Comparison of ENCODE assay signal across 15 cellular contexts in genomic region chr4:158371158-158371557, GRCh38.
DNase-seq lines count a peak whose midpoint lies in the region; ATAC-seq and TF ChIP-seq lines count a peak whose summit lies in the region.
"Had no signal": no experiment of that assay in that cellular context is flagged by ENCODE, and none has a peak within 500 bp of the region (broad histone marks: within the 10 kb centered on the region; RNA-seq: fewer than 3 reads in every experiment).

No MANE protein-coding gene starts in this region.

- peak overlapping the region; percentile 83 for H3K27ac Mint-ChIP-seq in osteocyte (ENCODE audit: unreplicated experiment)
- H3K27ac Mint-ChIP-seq: activated T-helper 17 cell treated with anti-CD3 and anti-CD28 coated beads, Interleukin-2, amount 50 U/mL, for 72 hours; T-cell had no signal

- CTCF ChIA-PET in Panc1 (lab: Charles Lee) = no interaction called here

- H3K36me3 Mint-ChIP-seq in osteocyte (ENCODE audit: unreplicated experiment) = peaks cover 4% of the 10 kb centered on the region
- H3K36me3 Mint-ChIP-seq: T-cell had no signal

- no peaks in the 10 kb centered on the region for H3K9me3 ChIP-seq in Panc1 (ENCODE audit: control insufficient read depth, insufficient read depth, low read depth, low read length)
- H3K9me3 ChIP-seq: adrenal gland had no signal

- H3K4me1 Mint-ChIP-seq in osteocyte (ENCODE audit: unreplicated experiment) = peaks cover 44% of the 10 kb centered on the region
- H3K4me1 Mint-ChIP-seq: activated T-helper 17 cell treated with anti-CD3 and anti-CD28 coated beads, Interleukin-2, amount 50 U/mL, for 72 hours; T-cell had no signal

- H3K27ac ChIP-seq in Panc1 (ENCODE audit: low read length) = no peak overlapping the region
- H3K27ac ChIP-seq: adrenal gland, C4-2B had no signal

- no peak overlapping the region for H3K4me3 ChIP-seq in Panc1 (ENCODE audit: low read depth in 2 of 2, low read length in 2 of 2)
- H3K4me3 ChIP-seq in epithelial cell of esophagus (ENCODE audit: low read length) = no peak overlapping the region
- H3K4me3 ChIP-seq: adrenal gland, K562 had no signal

- ATAC-seq in Panc1 = no peak
- ATAC-seq: activated T-helper 17 cell treated with anti-CD3 and anti-CD28 coated beads, Interleukin-2, amount 50 U/mL, for 72 hours; K562; T-cell had no signal

- TF ChIP-seq CTCF in Panc1 (IDR thresholded peaks at IDR 0.05) = no peak
- no peak for TF ChIP-seq CTCF in epithelial cell of esophagus (IDR thresholded peaks at IDR 0.05; ENCODE audit: insufficient read depth, low read depth, low read length, missing control alignments)
- TF ChIP-seq CTCF in osteocyte (IDR thresholded peaks at IDR 0.05) = no peak

- H3K9me3 Mint-ChIP-seq in osteocyte (ENCODE audit: unreplicated experiment) = peaks cover 11% of the 10 kb centered on the region

- H3K4me1 ChIP-seq in Panc1 (ENCODE audit: control insufficient read depth, insufficient read depth, low read length) = no peaks in the 10 kb centered on the region
- H3K4me1 ChIP-seq: adrenal gland had no signal

- in situ Hi-C loops in Panc1 (cut with HindIII; ENCODE audit: low pct_unique_long_range_greater_than_20kb, low sequenced_read_pairs) = no loop called here

- H3K27me3 Mint-ChIP-seq in osteocyte (ENCODE audit: unreplicated experiment) = no peaks in the 10 kb centered on the region
- H3K27me3 Mint-ChIP-seq: activated T-helper 17 cell treated with anti-CD3 and anti-CD28 coated beads, Interleukin-2, amount 50 U/mL, for 72 hours; T-cell had no signal

- no peaks in the 10 kb centered on the region for H3K36me3 ChIP-seq in Panc1 (ENCODE audit: control insufficient read depth, insufficient read depth, low read length)
- H3K36me3 ChIP-seq: adrenal gland had no signal

- intact Hi-C loops in Panc1 (cut with micrococcal nuclease; ENCODE audit: unreplicated experiment) = no loop called here

- H3K4me3 Mint-ChIP-seq in osteocyte (ENCODE audit: unreplicated experiment) = no peak overlapping the region
- H3K4me3 Mint-ChIP-seq: activated T-helper 17 cell treated with anti-CD3 and anti-CD28 coated beads, Interleukin-2, amount 50 U/mL, for 72 hours; T-cell had no signal

- DNase-seq in EH (ENCODE audit: low read depth) (peak; percentile 68), Panc1 (ENCODE audit: low read depth, low spot score) (peak; percentile 1), epithelial cell of esophagus (ENCODE audit: low read depth) (peak; percentile 51), osteocyte (ENCODE audit: extremely low spot score, unreplicated experiment) (no peak), OCI-M2 (lab: John Stamatoyannopoulos, UW; ENCODE audit: unreplicated experiment) (no peak), iPS-NIHi11 (ENCODE audit: low spot score) (no peak)
- DNase-seq in activated CD4-positive, alpha-beta T cell treated with anti-CD3 and anti-CD28 coated beads, Interleukin-2, amount 50 U/mL, for 48 hours = no peak
- DNase-seq: adrenal gland; NCI-H1092 treated with DMSO at 0.1 percent for 48 hours; NCI-H774; stimulated activated CD4-positive, alpha-beta T cell treated with anti-CD3 and anti-CD28 coated beads, Interleukin-2, amount 100 ng/mL, for 48 hours; T-cell had no signal

- POLR2A ChIA-PET in Panc1 (lab: Charles Lee) = no interaction called here

- BruUV-seq in Panc1 (replicated peaks; lab: Mats Ljungman, UMichigan) = no TSS peak

- no peaks in the 10 kb centered on the region for H3K27me3 ChIP-seq in Panc1 (ENCODE audit: control insufficient read depth, insufficient read depth, low read length)
- H3K27me3 ChIP-seq: adrenal gland had no signal

Comparison
In these comparisons a context has a peak if more than half of its experiments do, and no peak if none do; other contexts are left out.
1. DNase-seq: peak in EH (single experiment), Panc1 (single experiment) and epithelial cell of esophagus (single experiment); none in osteocyte (single experiment), OCI-M2 (single experiment), activated CD4-positive, alpha-beta T cell treated with anti-CD3 and anti-CD28 coated beads, Interleukin-2, amount 50 U/mL, for 48 hours (0 of 2) and iPS-NIHi11 (single experiment).